In the genomic region with DNA sequence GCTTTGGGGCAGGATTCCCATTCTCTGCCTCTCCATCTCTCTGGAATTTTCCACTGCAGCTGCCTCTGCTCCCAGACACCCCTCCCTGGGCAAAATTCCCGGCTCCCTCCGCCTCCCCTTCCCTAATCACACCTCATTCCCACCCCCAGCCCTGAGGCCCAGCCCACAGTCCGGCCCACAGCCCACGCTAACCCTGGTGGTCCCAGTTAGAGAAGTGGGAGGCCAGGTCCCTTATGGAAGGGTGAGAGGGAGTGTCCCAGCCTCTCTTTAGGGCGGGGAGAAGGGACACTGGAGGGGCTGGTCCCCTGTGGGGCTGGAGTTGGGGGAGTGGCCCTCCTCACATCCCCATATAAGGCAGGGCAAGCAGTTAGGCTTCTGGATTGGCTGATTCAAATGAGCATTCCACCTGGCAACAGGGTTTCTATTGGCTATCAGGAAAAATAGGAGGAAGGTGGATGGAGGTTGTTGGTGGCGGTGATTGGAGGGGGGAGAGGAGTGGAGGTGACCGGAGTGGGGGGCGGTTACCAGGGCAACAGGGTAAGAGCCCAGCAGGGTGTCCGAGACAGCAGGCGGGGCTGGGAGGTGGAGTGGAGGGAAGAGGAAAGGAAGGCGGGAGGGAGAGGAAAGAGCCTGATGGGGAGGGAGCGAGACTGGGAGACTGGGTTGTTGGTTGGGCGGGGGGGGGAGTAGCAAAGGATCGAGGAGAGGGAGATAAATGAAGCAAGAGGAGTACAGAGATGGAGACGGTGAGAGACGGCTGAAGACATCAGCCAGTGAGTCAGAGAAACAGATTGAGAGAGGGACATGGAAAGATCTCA, we compare ENCODE assay signal across 8 cellular contexts. TPM values are rescaled to one million over a fixed set of nuclear protein-coding genes. Genes with fewer than 3 reads are reported as not detected.
DNase-seq lines count a peak whose midpoint lies in the region; ATAC-seq and TF ChIP-seq lines count a peak whose summit lies in the region.

No MANE protein-coding gene starts in this region.

- H3K27me3 ChIP-seq in kidney epithelial cell (ENCODE audit: control insufficient read depth, insufficient read depth, low read length) (no peaks in the 10 kb centered on the region), spleen (replicated peaks in 1 of 7) (peaks cover 0 to 53% (median 11%) of the 10 kb centered on the region in 7 donors)

- peaks cover 30% of the 10 kb centered on the region for H3K4me1 Mint-ChIP-seq in T-helper 1 cell treated with Interleukin-12 subunit alpha and Interleukin-12 subunit beta and Interleukin-4 antibody, amounts not matched to agents 30 μg/mL and 1 μg/mL, for 36 hours (ENCODE audit: low read depth)

- no peak for TF ChIP-seq CTCF in coronary artery (IDR thresholded peaks at IDR 0.05)
- TF ChIP-seq CTCF in kidney epithelial cell (IDR thresholded peaks at IDR 0.05; ENCODE audit: insufficient read depth, low read length, poor library complexity, severe bottlenecking): no peak
- peak in 1 of 11 experiments; percentile 10 for TF ChIP-seq CTCF in spleen (IDR thresholded peaks at IDR 0.05 in 8 of 11, conservative IDR thresholded peaks at IDR 0.05 in 3 of 11)

- no peak for TF ChIP-seq POLR2A in spleen (IDR thresholded peaks at IDR 0.05)

- H3K4me1 ChIP-seq in spleen: peaks cover 9 to 54% (median 47%) of the 10 kb centered on the region in 6 donors

- H3K27me3 Mint-ChIP-seq in T-helper 1 cell treated with Interleukin-12 subunit alpha and Interleukin-12 subunit beta and Interleukin-4 antibody, amounts not matched to agents 30 μg/mL and 1 μg/mL, for 36 hours (ENCODE audit: low read depth): peaks cover 23% of the 10 kb centered on the region

- H3K36me3 Mint-ChIP-seq in T-helper 1 cell treated with Interleukin-12 subunit alpha and Interleukin-12 subunit beta and Interleukin-4 antibody, amounts not matched to agents 30 μg/mL and 1 μg/mL, for 36 hours (ENCODE audit: low read depth): peaks cover 8% of the 10 kb centered on the region

- DNase-seq in AG20443 (ENCODE audit: low spot score) (peak; percentile 94), NCI-H1694 treated with DMSO at 0.1 percent for 48 hours (lab: John Stamatoyannopoulos, UW) (peak; percentile 99), coronary artery (ENCODE audit: low spot score) (peak; percentile 98), kidney epithelial cell (ENCODE audit: low read depth) (peak; percentile 97), spleen (peak; percentile 85)

- peak overlapping the region; percentile 69 for H3K27ac Mint-ChIP-seq in T-helper 1 cell treated with Interleukin-12 subunit alpha and Interleukin-12 subunit beta and Interleukin-4 antibody, amounts not matched to agents 30 μg/mL and 1 μg/mL, for 36 hours

- no peaks in the 10 kb centered on the region for H3K9me3 ChIP-seq in spleen

- no peaks in the 10 kb centered on the region for H3K36me3 ChIP-seq in kidney epithelial cell (ENCODE audit: control insufficient read depth, insufficient read depth, low read length)
- H3K36me3 ChIP-seq in spleen: no peaks in the 10 kb centered on the region

- H3K4me3 Mint-ChIP-seq in T-helper 1 cell treated with Interleukin-12 subunit alpha and Interleukin-12 subunit beta and Interleukin-4 antibody, amounts not matched to agents 30 μg/mL and 1 μg/mL, for 36 hours: peak overlapping the region; percentile 79

- WGBS in spleen, 5 donors: 7 to 12% (median 8%) methylated on average over 15 to 16 of the region's 16 CpGs

- H3K4me3 ChIP-seq in coronary artery: peak overlapping the region; percentile 96
- H3K4me3 ChIP-seq in kidney epithelial cell (ENCODE audit: low read depth, low read length): peak overlapping the region; percentile 8
- peak overlapping the region in 4 of 8 donors; percentile 8 to 47 (median 22) for H3K4me3 ChIP-seq in spleen

- no peaks in the 10 kb centered on the region for H3K9me3 Mint-ChIP-seq in T-helper 1 cell treated with Interleukin-12 subunit alpha and Interleukin-12 subunit beta and Interleukin-4 antibody, amounts not matched to agents 30 μg/mL and 1 μg/mL, for 36 hours

- H3K27ac ChIP-seq in coronary artery: peak overlapping the region; percentile 82 to 100
- H3K27ac ChIP-seq in spleen: peak overlapping the region; percentile 60 to 91 (median 82)

- intact Hi-C loops in spleen (cut with DNase I; ENCODE audit: low total_unique reads): no loop called here

- ATAC-seq in GM18520 (IDR thresholded peaks at IDR 0.05; ENCODE audit: unreplicated experiment): peak; percentile 68
- ATAC-seq in HG02973 (IDR thresholded peaks at IDR 0.05; ENCODE audit: unreplicated experiment): peak; percentile 66

RNA-seq across cellular contexts. Expression of a gene that starts 1.9 kb away (rescaled TPM):
- total RNA-seq in kidney epithelial cell (169 and 193 TPM in 2 replicates), spleen (100 to 1,000 TPM in 1 of 7 donors, 10 to 100 TPM in 6; 47.4 to 130 (median 89.1) TPM)
- polyA plus RNA-seq in spleen: 100 to 1,000 TPM in 2 of 3 donors, 10 to 100 TPM in 1; 70.5 to 169 (median 102) TPM

RNA-seq across cellular contexts. Expression of a gene that starts 8.1 kb away (rescaled TPM):
- not detected in 2 replicates for total RNA-seq in kidney epithelial cell
- 10 to 100 TPM in 6 of 7 donors, 1 to 10 TPM in 1; 9.4 to 29.4 (median 17.9) TPM for total RNA-seq in spleen
- 1 to 10 TPM; 3.7 to 4.7 (median 4.5) TPM for polyA plus RNA-seq in spleen

RNA-seq across cellular contexts. Expression of a gene that starts 11.3 kb away (rescaled TPM):
- total RNA-seq in kidney epithelial cell (190 and 216 TPM in 2 replicates), spleen (100 to 1,000 TPM in 5 of 7 donors, 10 to 100 TPM in 2; 85.4 to 123 (median 104) TPM)
- polyA plus RNA-seq in spleen: 100 to 1,000 TPM in 2 of 3 donors, 10 to 100 TPM in 1; 78.0 to 116 (median 101) TPM

RNA-seq across cellular contexts. Expression of a gene that starts 25.1 kb away (rescaled TPM):
- total RNA-seq in kidney epithelial cell (0.08 TPM in 1 of 2 replicates, not detected in the other), spleen (100 to 1,000 TPM; 104 to 207 (median 180) TPM)
- polyA plus RNA-seq in spleen: 10 to 100 TPM; 21.8 to 32.8 (median 23.3) TPM

RNA-seq across cellular contexts. Expression of a gene that starts 40.4 kb away (rescaled TPM):
- 65.2 and 69.1 TPM in 2 replicates for total RNA-seq in kidney epithelial cell
- 10 to 100 TPM; 40.5 to 61.9 (median 49.9) TPM for total RNA-seq in spleen
- 10 to 100 TPM; 29.6 to 50.6 (median 33.7) TPM for polyA plus RNA-seq in spleen

Comparison
In these comparisons a context has a peak if more than half of its experiments do, and no peak if none do; other contexts are left out.
1. RNA of a gene that starts 8.1 kb away (total RNA-seq): 9.4 to 29.4 TPM in spleen; not detected in kidney epithelial cell; every median in the first group is over 10 times any median in the second.
2. Peak in every context shown above with its lines, with median percentiles within 50 percentile points of each other: DNase-seq.